9 cellular contexts compared by ENCODE assay signal in genomic region chr9:112925058-112925641, GRCh38. TPM values are rescaled to one million over a fixed set of nuclear protein-coding genes. Genes with fewer than 3 reads are reported as not detected.
DNase-seq lines count a peak whose midpoint lies in the region; ATAC-seq, FAIRE-seq and TF ChIP-seq lines count a peak whose summit lies in the region.
"Had no signal": no experiment of that assay in that cellular context is flagged by ENCODE, and none has a peak within 500 bp of the region (broad histone marks: within the 10 kb centered on the region; RNA-seq: fewer than 3 reads in every experiment).

No MANE protein-coding gene starts in this region.

- H3K27me3 ChIP-seq in OCI-LY1 (ENCODE audit: insufficient read depth, low read length): no peaks in the 10 kb centered on the region; the same call in 1 of the 2 replicates
- H3K27me3 ChIP-seq in endodermal cell (ENCODE audit: control insufficient read depth, insufficient read depth, low read length, poor library complexity, severe bottlenecking): peaks cover 71% of the 10 kb centered on the region

- H3K79me2 ChIP-seq in OCI-LY1 (ENCODE audit: insufficient read depth, low read length): no peaks in the 10 kb centered on the region

- peak; percentile 94 for FAIRE-seq in D721Med (lab: Jason Lieb, UNC)

- no peaks in the 10 kb centered on the region for H3K9me3 ChIP-seq in OCI-LY1 (ENCODE audit: low read length)
- no peaks in the 10 kb centered on the region for H3K9me3 ChIP-seq in endodermal cell (ENCODE audit: control insufficient read depth, low read length)
- H3K9me3 ChIP-seq: SJSA1 had no signal

- DNase-seq in D721Med (ENCODE audit: insufficient read length, low spot score): no peak
- DNase-seq in HFFc6: peak; percentile 13
- peak; percentile 68 for DNase-seq in endodermal cell
- peak; percentile 29 for DNase-seq in renal cortical epithelial cell (ENCODE audit: low read depth)
- no peak for DNase-seq in NK-92 treated with Interleukin-12 subunit alpha and Interleukin-12 subunit beta, amount 100 ng/mL, for 24 hours (lab: John Stamatoyannopoulos, UW)
- no peak for DNase-seq in occipital lobe (lab: John Stamatoyannopoulos, UW)

- no peak overlapping the region for H3K27ac ChIP-seq in OCI-LY1 (ENCODE audit: low read depth, low read length, poor library complexity, severe bottlenecking)
- no peak overlapping the region for H3K27ac ChIP-seq in endodermal cell (ENCODE audit: low read depth, low read length)
- H3K27ac ChIP-seq: SJSA1 had no signal

- TF ChIP-seq CTCF in D721Med (IDR thresholded peaks at IDR 0.05; ENCODE audit: insufficient read depth, missing control alignments): peak; percentile 65
- TF ChIP-seq CTCF in HFFc6 (IDR thresholded peaks at IDR 0.05): peak; percentile 75
- TF ChIP-seq CTCF in OCI-LY1 (IDR thresholded peaks at IDR 0.05; ENCODE audit: low read length): peak; percentile 65
- peak; percentile 76 for TF ChIP-seq CTCF in endodermal cell (conservative IDR thresholded peaks at IDR 0.05)

- no peak overlapping the region for H3K9ac ChIP-seq in OCI-LY1 (ENCODE audit: low read length)
- no peak overlapping the region for H3K9ac ChIP-seq in endodermal cell (ENCODE audit: extremely low read depth, low read length, poor library complexity, severe bottlenecking)

- H3K9me3 Mint-ChIP-seq in HFFc6: no peaks in the 10 kb centered on the region
- H3K9me3 Mint-ChIP-seq in endodermal cell: no peaks in the 10 kb centered on the region

- no peaks in the 10 kb centered on the region for H4K20me1 ChIP-seq in OCI-LY1 (ENCODE audit: insufficient read depth, low read length)

- WGBS in endodermal cell (ENCODE audit: insufficient coverage in 1 of 2, insufficient read length in 1 of 2), 2 experiments: 53 to 59% methylated on average over 8 of the region's 8 CpGs

- ATAC-seq in HG03175 (IDR thresholded peaks at IDR 0.05; ENCODE audit: unreplicated experiment): no peak

- H3K4me2 ChIP-seq in OCI-LY1 (ENCODE audit: low read length): no peak overlapping the region

- H2AFZ ChIP-seq in OCI-LY1 (ENCODE audit: low read length): no peak overlapping the region

- H3K36me3 Mint-ChIP-seq in HFFc6 (ENCODE audit: low read depth): no peaks in the 10 kb centered on the region
- no peaks in the 10 kb centered on the region for H3K36me3 Mint-ChIP-seq in endodermal cell (ENCODE audit: low read depth)

- H3K36me3 ChIP-seq in OCI-LY1 (ENCODE audit: insufficient read depth, low read length): no peaks in the 10 kb centered on the region
- no peaks in the 10 kb centered on the region for H3K36me3 ChIP-seq in endodermal cell (ENCODE audit: control insufficient read depth, insufficient read depth, low read length)
- H3K36me3 ChIP-seq: SJSA1 had no signal

- H3K27ac Mint-ChIP-seq in HFFc6 (no peak overlapping the region), endodermal cell (peak overlapping the region; percentile 5)

- H3K4me1 ChIP-seq in OCI-LY1 (ENCODE audit: insufficient read depth, low read length, severe bottlenecking): no peaks in the 10 kb centered on the region
- H3K4me1 ChIP-seq in endodermal cell (ENCODE audit: control insufficient read depth, insufficient read depth, low read length): no peaks in the 10 kb centered on the region
- H3K4me1 ChIP-seq: SJSA1 had no signal

- H3F3A ChIP-seq in OCI-LY1 (ENCODE audit: insufficient read depth, low read length): no peaks in the 10 kb centered on the region

- H3K4me3 Mint-ChIP-seq in HFFc6: no peak overlapping the region
- H3K4me3 Mint-ChIP-seq in endodermal cell: no peak overlapping the region

- H3K4me1 Mint-ChIP-seq in HFFc6 (ENCODE audit: low read depth) (no peaks in the 10 kb centered on the region), endodermal cell (peaks cover 8% of the 10 kb centered on the region)

- H3K27me3 Mint-ChIP-seq in HFFc6 (ENCODE audit: insufficient read depth): peaks cover 5% of the 10 kb centered on the region
- H3K27me3 Mint-ChIP-seq in endodermal cell (ENCODE audit: insufficient read depth): peaks cover 83% of the 10 kb centered on the region

- H3K4me3 ChIP-seq in OCI-LY1 (ENCODE audit: low read depth, low read length, poor library complexity, severe bottlenecking): no peak overlapping the region
- no peak overlapping the region for H3K4me3 ChIP-seq in endodermal cell (ENCODE audit: low read length)
- H3K4me3 ChIP-seq: SJSA1 had no signal

- no peaks in the 10 kb centered on the region for H3K9me2 ChIP-seq in OCI-LY1 (ENCODE audit: low read depth, low read length)

RNA-seq across cellular contexts. Expression of gene SLC46A2, which starts 34.5 kb away (rescaled TPM):
- not detected for total RNA-seq in HFFc6 (2021; fragmentation: NEBNext Ultra II Directional; extraction: Animal tissue kit (Norgen Biotek cat#: 25700))
- total RNA-seq in endodermal cell (not detected), renal cortical epithelial cell (not detected in 2 replicates), occipital lobe (not detected)
- polyA plus RNA-seq in endodermal cell (2013, experiment 1 of 2): not detected
- not detected for polyA plus RNA-seq in endodermal cell (2013, experiment 2 of 2)
- total RNA-seq: SJSA1 had no signal

Comparison
In these comparisons a context has a peak if more than half of its experiments do, and no peak if none do; other contexts are left out.
1. DNase-seq: peak in HFFc6 (single experiment), endodermal cell (single experiment) and renal cortical epithelial cell (single experiment); none in D721Med (single experiment), NK-92 treated with Interleukin-12 subunit alpha and Interleukin-12 subunit beta, amount 100 ng/mL, for 24 hours (single experiment) and occipital lobe (single experiment).
2. Peak in every context shown above with its lines, with median percentiles within 50 percentile points of each other: CTCF ChIP-seq.